ENCODE assay signal across 18 cellular contexts in the genomic region with DNA sequence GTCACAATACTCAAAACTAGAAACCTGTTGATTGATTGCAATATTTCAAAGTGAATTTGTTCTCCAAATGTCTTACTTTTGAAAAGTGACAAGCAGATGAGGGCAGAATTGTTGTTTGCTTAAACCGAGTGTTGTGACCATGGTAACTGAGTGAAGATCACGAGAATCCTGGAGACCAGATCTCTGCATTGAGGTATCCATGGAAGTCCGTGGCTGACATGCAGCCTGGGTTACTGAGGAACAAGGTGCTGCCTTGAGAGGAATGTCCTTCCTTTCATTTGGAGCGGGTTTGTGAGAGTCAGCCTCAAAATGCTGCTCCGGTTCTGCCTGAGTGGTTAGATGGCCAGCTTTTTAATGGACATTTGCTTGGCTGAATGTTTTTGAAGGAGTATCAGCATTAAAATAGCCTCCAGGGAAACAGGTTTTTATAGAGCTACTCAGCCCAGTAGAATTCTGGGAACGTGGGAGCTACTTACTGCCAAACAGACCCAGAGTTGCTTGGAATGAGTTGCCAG. TPM values are rescaled to one million over a fixed set of nuclear protein-coding genes. Genes with fewer than 3 reads are reported as not detected.
DNase-seq lines count a peak whose midpoint lies in the region; TF ChIP-seq lines count a peak whose summit lies in the region.
"Had no signal": no experiment of that assay in that cellular context is flagged by ENCODE, and none has a peak within 500 bp of the region (broad histone marks: within the 10 kb centered on the region; RNA-seq: fewer than 3 reads in every experiment).

No MANE protein-coding gene starts in this region.

- H3K27ac Mint-ChIP-seq in H9 (peak overlapping the region in 2 of 3 experiments; percentile 68 to 76; a peak in 2 of 7 replicates), brain (peak overlapping the region in 3 of 5 experiments; percentile 93 to 94 (median 94))
- H3K27ac Mint-ChIP-seq: activated naive CD8-positive, alpha-beta T cell treated with anti-CD3 and anti-CD28 coated beads, Interleukin-2, amount 10 ng/mL, durations not matched to agents 7 days and 5 days had no signal

- TF ChIP-seq CTCF in H9 (conservative IDR thresholded peaks at IDR 0.05) (no peak), brain (conservative IDR thresholded peaks at IDR 0.05) (no peak)

- H3K36me3 Mint-ChIP-seq in H9 (ENCODE audit: insufficient read depth in 1 of 3, low read depth in 3 of 3) (peaks cover 0 to 12% (median 4%) of the 10 kb centered on the region in 3 experiments; a peak in 3 of 7 replicates), brain (peaks cover 4% of the 10 kb centered on the region)
- H3K36me3 Mint-ChIP-seq: activated naive CD8-positive, alpha-beta T cell treated with anti-CD3 and anti-CD28 coated beads, Interleukin-2, amount 10 ng/mL, durations not matched to agents 7 days and 5 days had no signal

- peaks cover 27 to 33% of the 10 kb centered on the region in 2 experiments for H3K4me1 Mint-ChIP-seq in H9
- peaks cover 36% of the 10 kb centered on the region for H3K4me1 Mint-ChIP-seq in brain
- H3K4me1 Mint-ChIP-seq: activated naive CD8-positive, alpha-beta T cell treated with anti-CD3 and anti-CD28 coated beads, Interleukin-2, amount 10 ng/mL, durations not matched to agents 7 days and 5 days had no signal

- H4K5ac ChIP-seq in H9 (ENCODE audit: insufficient read length, low read depth, low read length), result no peak overlapping the region

- no peaks in the 10 kb centered on the region for H3K79me1 ChIP-seq in H9 (ENCODE audit: insufficient read depth, low read depth, low read length, poor library complexity, severe bottlenecking)

- H2AFZ ChIP-seq in H9 (ENCODE audit: low read length), result no peak overlapping the region

- no peak overlapping the region for H3K4me2 ChIP-seq in H9 (ENCODE audit: insufficient read depth, insufficient read length, low read length)

- H4K20me1 ChIP-seq in H9 (ENCODE audit: control insufficient read depth, insufficient read depth, insufficient read length), result no peaks in the 10 kb centered on the region

- H3K27me3 Mint-ChIP-seq in H9 (ENCODE audit: low read depth) (no peaks in the 10 kb centered on the region), brain (no peaks in the 10 kb centered on the region)
- H3K27me3 Mint-ChIP-seq: activated naive CD8-positive, alpha-beta T cell treated with anti-CD3 and anti-CD28 coated beads, Interleukin-2, amount 10 ng/mL, durations not matched to agents 7 days and 5 days had no signal

- H3K27ac ChIP-seq in H9 (ENCODE audit: insufficient read length, low read depth, low read length), result no peak overlapping the region
- H3K27ac ChIP-seq: skin epidermis had no signal

- H3K14ac ChIP-seq in H9 (ENCODE audit: insufficient read depth, low read length), result no peak overlapping the region

- H3K4me3 Mint-ChIP-seq in H9 (no peak overlapping the region), brain (peak overlapping the region in 2 of 5 experiments; percentile 33 to 52)
- H3K4me3 Mint-ChIP-seq: activated naive CD8-positive, alpha-beta T cell treated with anti-CD3 and anti-CD28 coated beads, Interleukin-2, amount 10 ng/mL, durations not matched to agents 7 days and 5 days; activated T-cell treated with anti-CD3 and anti-CD28 coated beads, Interleukin-2, amount 50 U/mL, for 4 hours had no signal

- no peak overlapping the region for H3K56ac ChIP-seq in H9 (ENCODE audit: insufficient read length, low read depth, low read length)

- no peak overlapping the region for H2BK20ac ChIP-seq in H9 (ENCODE audit: low read depth, low read length, poor library complexity, severe bottlenecking)

- DNase-seq in ELF-1 (ENCODE audit: low read depth, low spot score) (peak; percentile 30), H9 (no peak), midbrain (lab: John Stamatoyannopoulos, UW) (peak; percentile 56), NCI-H2171 treated with DMSO at 0.1 percent for 48 hours (lab: John Stamatoyannopoulos, UW) (no peak), amniotic stem cell (lab: John Stamatoyannopoulos, UW) (no peak)
- DNase-seq in stimulated activated CD4-positive, alpha-beta T cell treated with anti-CD3 and anti-CD28 coated beads, Interleukin-4, amount 100 ng/mL, for 1 hour, result no peak
- DNase-seq: activated naive CD8-positive, alpha-beta T cell treated with anti-CD3 and anti-CD28 coated beads, Interleukin-2, amount 10 ng/mL, durations not matched to agents 7 days and 5 days; activated T-cell treated with anti-CD3 and anti-CD28 coated beads, Interleukin-2, amount 50 U/mL, for 4 hours; Calu3; cerebellar nuclear complex; mucosa of descending colon; NCI-H1105; stimulated activated CD4-positive, alpha-beta T cell treated with anti-CD3 and anti-CD28 coated beads, Interleukin-4, amount 100 ng/mL, for 4 hours; stimulated activated CD8-positive, alpha-beta memory T cell treated with anti-CD3 and anti-CD28 coated beads, Interleukin-4, amount 100 ng/mL, for 48 hours had no signal

- H3K9me3 Mint-ChIP-seq in H9 (peaks cover 61 to 62% of the 10 kb centered on the region in 2 experiments), brain (peaks cover 0 to 21% (median 9%) of the 10 kb centered on the region in 5 experiments)
- H3K9me3 Mint-ChIP-seq: activated naive CD8-positive, alpha-beta T cell treated with anti-CD3 and anti-CD28 coated beads, Interleukin-2, amount 10 ng/mL, durations not matched to agents 7 days and 5 days; activated T-cell treated with anti-CD3 and anti-CD28 coated beads, Interleukin-2, amount 50 U/mL, for 4 hours had no signal

- H2BK15ac ChIP-seq in H9 (ENCODE audit: low read depth, low read length), result no peak overlapping the region

- no peak overlapping the region for H4K91ac ChIP-seq in H9 (ENCODE audit: insufficient read length, low read depth, low read length)

- no peaks in the 10 kb centered on the region for H3K79me2 ChIP-seq in H9 (ENCODE audit: insufficient read depth, low read length)

- WGBS in H9 (ENCODE audit: extremely low coverage, insufficient read length, low lambda C conversion rate), result no CpG with 5 or more reads among the region's 6 CpGs

- no peak overlapping the region for H2BK12ac ChIP-seq in H9 (ENCODE audit: insufficient read length, low read depth, low read length)

- H3K9ac ChIP-seq in H9 (ENCODE audit: extremely low read depth, insufficient read length, low read length), result no peak overlapping the region

- no peaks in the 10 kb centered on the region for H3K23me2 ChIP-seq in H9 (ENCODE audit: insufficient read length, low read depth, low read length, poor library complexity, severe bottlenecking)

- H3K9me3 ChIP-seq in H9 (ENCODE audit: control insufficient read depth, low read depth, low read length), result no peaks in the 10 kb centered on the region
- H3K9me3 ChIP-seq: mucosa of descending colon had no signal

- H3K18ac ChIP-seq in H9 (ENCODE audit: insufficient read length, low read depth, low read length), result no peak overlapping the region

- H3T11ph ChIP-seq in H9 (ENCODE audit: low read length), result no peak overlapping the region

- no peak overlapping the region for H3K4ac ChIP-seq in H9 (ENCODE audit: low read depth, low read length)

- no peak overlapping the region for H2BK5ac ChIP-seq in H9 (ENCODE audit: insufficient read length, low read length)

- no peak overlapping the region for H4K8ac ChIP-seq in H9 (replicated peaks; ENCODE audit: insufficient read length, low read depth, low read length)

- H3K4me1 ChIP-seq in H9 (ENCODE audit: insufficient read depth, low read length), result peaks cover 11% of the 10 kb centered on the region; the same call in 1 of the 2 replicates

- H2AK5ac ChIP-seq in H9 (ENCODE audit: insufficient read length, low read length), result no peak overlapping the region

- no peak overlapping the region for H3K23ac ChIP-seq in H9 (ENCODE audit: insufficient read length, low read depth, low read length)

- H2BK120ac ChIP-seq in H9 (ENCODE audit: low read depth, low read length, poor library complexity, severe bottlenecking), result no peak overlapping the region

- H3K27me3 ChIP-seq in H9 (ENCODE audit: insufficient read depth, low read length), result no peaks in the 10 kb centered on the region

RNA-seq across cellular contexts. Expression of a gene that starts 31.3 kb away (rescaled TPM):
- not detected in 2 replicates for total RNA-seq in H9 (2021)
- not detected for polyA plus RNA-seq in brain (ENCODE audit: insufficient read depth, low read depth, low replicate concordance)
- total RNA-seq: activated naive CD8-positive, alpha-beta T cell treated with anti-CD3 and anti-CD28 coated beads, Interleukin-2, amount 10 ng/mL, durations not matched to agents 7 days and 5 days; activated T-cell treated with anti-CD3 and anti-CD28 coated beads, Interleukin-2, amount 50 U/mL, for 4 hours; Calu3; kidney epithelial cell; mucosa of descending colon; temporal lobe had no signal

Comparison
In these comparisons a context has a peak if more than half of its experiments do, and no peak if none do; other contexts are left out.
1. DNase-seq: peak in ELF-1 (single experiment) and midbrain (single experiment); none in H9 (single experiment), stimulated activated CD4-positive, alpha-beta T cell treated with anti-CD3 and anti-CD28 coated beads, Interleukin-4, amount 100 ng/mL, for 1 hour (single experiment), NCI-H2171 treated with DMSO at 0.1 percent for 48 hours (single experiment) and amniotic stem cell (single experiment).